ENCODE assay signal across 1 cellular context in the genomic region with DNA sequence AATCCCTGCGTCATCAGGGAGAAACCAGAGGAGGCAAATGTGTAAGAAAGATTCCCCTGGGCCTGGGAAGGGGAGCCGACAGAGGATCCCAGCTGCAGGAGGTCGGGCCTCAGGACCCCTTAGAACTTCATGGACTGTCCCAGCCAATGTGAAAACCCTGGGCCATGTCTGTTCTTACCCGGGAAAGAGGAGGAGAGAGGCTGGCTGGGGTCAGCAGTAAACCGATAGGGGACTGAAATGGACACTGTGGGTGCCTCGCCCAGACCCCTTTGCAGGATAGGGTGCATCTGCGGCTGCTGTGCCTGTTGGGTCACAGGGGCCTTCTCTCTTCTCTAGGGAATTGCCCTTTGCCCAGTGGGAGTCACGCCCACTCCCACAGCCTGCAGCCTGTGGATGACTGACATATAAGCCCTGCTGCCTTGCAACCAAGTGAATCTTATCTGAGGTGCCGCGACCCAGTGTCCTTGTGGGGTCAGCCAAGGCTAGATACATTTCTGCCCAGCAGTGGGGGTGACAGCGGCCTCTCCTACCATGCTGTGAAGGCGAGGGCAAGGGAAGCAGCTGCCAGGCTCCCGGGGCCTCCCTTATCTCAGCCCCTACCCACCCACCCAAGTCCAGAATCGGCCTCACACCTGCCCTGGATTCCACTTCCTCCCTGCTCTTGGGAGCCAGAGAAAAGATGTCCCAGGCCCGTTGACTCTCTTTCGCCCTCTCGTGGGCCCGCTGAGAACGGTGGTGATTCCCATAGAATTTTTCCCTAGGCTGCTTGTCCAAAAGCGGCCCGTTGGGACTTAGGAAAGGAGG.
TF ChIP-seq lines count a peak whose summit lies in the region.

No MANE protein-coding gene starts in this region.

TF ChIP-seq in HepG2, 621 proteins besides CTCF, POLR2A, EP300 and RAD21 (continued from another document and continues in another):
- no peak; the same call in 1 of the 2 replicates for TF ChIP-seq MTA1 (CRISPR knock-in tag; IDR thresholded peaks at IDR 0.05; ENCODE audit: borderline replicate concordance)
- TF ChIP-seq ZNF235 (CRISPR knock-in tag; IDR thresholded peaks at IDR 0.05; ENCODE audit: borderline replicate concordance): peak; percentile 65; the same call in 1 of the 2 replicates
- 0 out of 2 replicates have a peak, but pooled peaks have one; percentile 63 for TF ChIP-seq ZNF619 (CRISPR knock-in tag; IDR thresholded peaks at IDR 0.05)
- peak; percentile 91; the same call in 1 of the 2 replicates for TF ChIP-seq GLI4 (CRISPR knock-in tag; IDR thresholded peaks at IDR 0.05; ENCODE audit: borderline replicate concordance)
- TF ChIP-seq, protein P1, sequence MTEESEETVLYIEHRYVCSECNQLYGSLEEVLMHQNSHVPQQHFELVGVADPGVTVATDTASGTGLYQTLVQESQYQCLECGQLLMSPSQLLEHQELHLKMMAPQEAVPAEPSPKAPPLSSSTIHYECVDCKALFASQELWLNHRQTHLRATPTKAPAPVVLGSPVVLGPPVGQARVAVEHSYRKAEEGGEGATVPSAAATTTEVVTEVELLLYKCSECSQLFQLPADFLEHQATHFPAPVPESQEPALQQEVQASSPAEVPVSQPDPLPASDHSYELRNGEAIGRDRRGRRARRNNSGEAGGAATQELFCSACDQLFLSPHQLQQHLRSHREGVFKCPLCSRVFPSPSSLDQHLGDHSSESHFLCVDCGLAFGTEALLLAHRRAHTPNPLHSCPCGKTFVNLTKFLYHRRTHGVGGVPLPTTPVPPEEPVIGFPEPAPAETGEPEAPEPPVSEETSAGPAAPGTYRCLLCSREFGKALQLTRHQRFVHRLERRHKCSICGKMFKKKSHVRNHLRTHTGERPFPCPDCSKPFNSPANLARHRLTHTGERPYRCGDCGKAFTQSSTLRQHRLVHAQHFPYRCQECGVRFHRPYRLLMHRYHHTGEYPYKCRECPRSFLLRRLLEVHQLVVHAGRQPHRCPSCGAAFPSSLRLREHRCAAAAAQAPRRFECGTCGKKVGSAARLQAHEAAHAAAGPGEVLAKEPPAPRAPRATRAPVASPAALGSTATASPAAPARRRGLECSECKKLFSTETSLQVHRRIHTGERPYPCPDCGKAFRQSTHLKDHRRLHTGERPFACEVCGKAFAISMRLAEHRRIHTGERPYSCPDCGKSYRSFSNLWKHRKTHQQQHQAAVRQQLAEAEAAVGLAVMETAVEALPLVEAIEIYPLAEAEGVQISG (CRISPR knock-in tag; IDR thresholded peaks at IDR 0.05): no peak; the same call in 1 of the 2 replicates
- peak; percentile 58 for TF ChIP-seq HNF4G (IDR thresholded peaks at IDR 0.05; ENCODE audit: borderline replicate concordance, low read depth, low read length)
- TF ChIP-seq HNF4G (CRISPR knock-in tag; IDR thresholded peaks at IDR 0.05; ENCODE audit: borderline replicate concordance, low read depth): peak; percentile 22; the same call in 1 of the 2 replicates
- TF ChIP-seq ZNF850 (CRISPR knock-in tag; conservative IDR thresholded peaks at IDR 0.05): no peak
- no peak for TF ChIP-seq MIXL1 (CRISPR knock-in tag; IDR thresholded peaks at IDR 0.05)
- TF ChIP-seq, protein P2, sequence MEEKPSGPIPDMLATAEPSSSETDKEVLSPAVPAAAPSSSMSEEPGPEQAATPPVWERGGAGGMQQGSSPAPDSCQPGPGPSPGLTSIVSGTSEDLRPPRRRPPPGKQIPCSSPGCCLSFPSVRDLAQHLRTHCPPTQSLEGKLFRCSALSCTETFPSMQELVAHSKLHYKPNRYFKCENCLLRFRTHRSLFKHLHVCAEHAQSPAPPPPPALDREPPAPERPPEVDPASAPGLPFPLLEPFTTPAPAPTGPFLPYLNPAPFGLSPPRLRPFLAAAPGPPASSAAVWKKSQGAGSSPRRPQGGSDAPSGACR (CRISPR knock-in tag; IDR thresholded peaks at IDR 0.05): no peak
- TF ChIP-seq ZNF350 (CRISPR knock-in tag; IDR thresholded peaks at IDR 0.05; ENCODE audit: borderline replicate concordance, low read depth): peak; percentile 58; the same call in 1 of the 2 replicates
- TF ChIP-seq GFI1 (CRISPR knock-in tag; IDR thresholded peaks at IDR 0.05; ENCODE audit: borderline replicate concordance): no peak
- no peak for TF ChIP-seq FOXP1 (IDR thresholded peaks at IDR 0.05)
- TF ChIP-seq FOXP1 (CRISPR knock-in tag; IDR thresholded peaks at IDR 0.05): no peak
- TF ChIP-seq MAZ (IDR thresholded peaks at IDR 0.05; ENCODE audit: borderline replicate concordance, low read depth, low read length): peak; percentile 25; the same call in 1 of the 2 replicates
- TF ChIP-seq MAZ (CRISPR knock-in tag; IDR thresholded peaks at IDR 0.05; ENCODE audit: low read depth): no peak
- TF ChIP-seq ZNF207 (IDR thresholded peaks at IDR 0.05; ENCODE audit: borderline replicate concordance): no peak
- TF ChIP-seq NFYB (CRISPR knock-in tag; IDR thresholded peaks at IDR 0.05): no peak
- TF ChIP-seq ZNF772 (CRISPR knock-in tag; IDR thresholded peaks at IDR 0.05): no peak
- TF ChIP-seq, protein P3, sequence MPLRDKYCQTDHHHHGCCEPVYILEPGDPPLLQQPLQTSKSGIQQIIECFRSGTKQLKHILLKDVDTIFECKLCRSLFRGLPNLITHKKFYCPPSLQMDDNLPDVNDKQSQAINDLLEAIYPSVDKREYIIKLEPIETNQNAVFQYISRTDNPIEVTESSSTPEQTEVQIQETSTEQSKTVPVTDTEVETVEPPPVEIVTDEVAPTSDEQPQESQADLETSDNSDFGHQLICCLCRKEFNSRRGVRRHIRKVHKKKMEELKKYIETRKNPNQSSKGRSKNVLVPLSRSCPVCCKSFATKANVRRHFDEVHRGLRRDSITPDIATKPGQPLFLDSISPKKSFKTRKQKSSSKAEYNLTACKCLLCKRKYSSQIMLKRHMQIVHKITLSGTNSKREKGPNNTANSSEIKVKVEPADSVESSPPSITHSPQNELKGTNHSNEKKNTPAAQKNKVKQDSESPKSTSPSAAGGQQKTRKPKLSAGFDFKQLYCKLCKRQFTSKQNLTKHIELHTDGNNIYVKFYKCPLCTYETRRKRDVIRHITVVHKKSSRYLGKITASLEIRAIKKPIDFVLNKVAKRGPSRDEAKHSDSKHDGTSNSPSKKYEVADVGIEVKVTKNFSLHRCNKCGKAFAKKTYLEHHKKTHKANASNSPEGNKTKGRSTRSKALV (CRISPR knock-in tag; IDR thresholded peaks at IDR 0.05): no peak
- no peak for TF ChIP-seq THYN1 (CRISPR knock-in tag; IDR thresholded peaks at IDR 0.05; ENCODE audit: borderline replicate concordance, low read depth)
- TF ChIP-seq NPAS2 (CRISPR knock-in tag; IDR thresholded peaks at IDR 0.05; ENCODE audit: borderline replicate concordance): no peak
- TF ChIP-seq, protein P4, sequence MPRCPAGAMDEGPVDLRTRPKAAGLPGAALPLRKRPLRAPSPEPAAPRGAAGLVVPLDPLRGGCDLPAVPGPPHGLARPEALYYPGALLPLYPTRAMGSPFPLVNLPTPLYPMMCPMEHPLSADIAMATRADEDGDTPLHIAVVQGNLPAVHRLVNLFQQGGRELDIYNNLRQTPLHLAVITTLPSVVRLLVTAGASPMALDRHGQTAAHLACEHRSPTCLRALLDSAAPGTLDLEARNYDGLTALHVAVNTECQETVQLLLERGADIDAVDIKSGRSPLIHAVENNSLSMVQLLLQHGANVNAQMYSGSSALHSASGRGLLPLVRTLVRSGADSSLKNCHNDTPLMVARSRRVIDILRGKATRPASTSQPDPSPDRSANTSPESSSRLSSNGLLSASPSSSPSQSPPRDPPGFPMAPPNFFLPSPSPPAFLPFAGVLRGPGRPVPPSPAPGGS (CRISPR knock-in tag; IDR thresholded peaks at IDR 0.05): peak; percentile 64; the same call in 1 of the 2 replicates
- 0 out of 2 replicates have a peak, but pooled peaks have one; percentile 44 for TF ChIP-seq ZNF891 (CRISPR knock-in tag; IDR thresholded peaks at IDR 0.05)
- no peak for TF ChIP-seq MBD4 (IDR thresholded peaks at IDR 0.05; ENCODE audit: borderline replicate concordance, low read length)
- TF ChIP-seq ZMYM3 (CRISPR knock-in tag; IDR thresholded peaks at IDR 0.05): no peak
- no peak for TF ChIP-seq HNRNPL (IDR thresholded peaks at IDR 0.05; ENCODE audit: low read depth, low read length)
- TF ChIP-seq ZNF605 (CRISPR knock-in tag; IDR thresholded peaks at IDR 0.05): no peak
- TF ChIP-seq KMT2A (CRISPR knock-in tag; IDR thresholded peaks at IDR 0.05): 0 out of 2 replicates have a peak, but pooled peaks have one; percentile 9
- TF ChIP-seq ZIK1 (CRISPR knock-in tag; IDR thresholded peaks at IDR 0.05; ENCODE audit: borderline replicate concordance, low read depth): peak; percentile 67; the same call in 1 of the 2 replicates
- TF ChIP-seq ATF1 (CRISPR knock-in tag; IDR thresholded peaks at IDR 0.05): no peak
- TF ChIP-seq, protein P5, sequence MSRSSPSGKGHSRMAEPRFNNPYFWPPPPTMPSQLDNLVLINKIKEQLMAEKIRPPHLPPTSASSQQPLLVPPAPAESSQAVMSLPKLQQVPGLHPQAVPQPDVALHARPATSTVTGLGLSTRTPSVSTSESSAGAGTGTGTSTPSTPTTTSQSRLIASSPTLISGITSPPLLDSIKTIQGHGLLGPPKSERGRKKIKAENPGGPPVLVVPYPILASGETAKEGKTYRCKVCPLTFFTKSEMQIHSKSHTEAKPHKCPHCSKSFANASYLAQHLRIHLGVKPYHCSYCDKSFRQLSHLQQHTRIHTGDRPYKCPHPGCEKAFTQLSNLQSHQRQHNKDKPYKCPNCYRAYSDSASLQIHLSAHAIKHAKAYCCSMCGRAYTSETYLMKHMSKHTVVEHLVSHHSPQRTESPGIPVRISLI (CRISPR knock-in tag; IDR thresholded peaks at IDR 0.05; ENCODE audit: borderline replicate concordance): no peak
- TF ChIP-seq PHF5A (CRISPR knock-in tag; IDR thresholded peaks at IDR 0.05; ENCODE audit: low read depth, unreplicated experiment): no peak
- TF ChIP-seq ZNF343 (CRISPR knock-in tag; IDR thresholded peaks at IDR 0.05): no peak
- TF ChIP-seq ZNF10 (CRISPR knock-in tag; IDR thresholded peaks at IDR 0.05; ENCODE audit: borderline replicate concordance, low read depth): no peak
- no peak for TF ChIP-seq HOXA7 (CRISPR knock-in tag; IDR thresholded peaks at IDR 0.05)
- TF ChIP-seq MYC (CRISPR knock-in tag; IDR thresholded peaks at IDR 0.05; ENCODE audit: borderline replicate concordance): no peak; the same call in 1 of the 2 replicates
- no peak for TF ChIP-seq ZNF7 (CRISPR knock-in tag; IDR thresholded peaks at IDR 0.05)
- TF ChIP-seq, protein P6, sequence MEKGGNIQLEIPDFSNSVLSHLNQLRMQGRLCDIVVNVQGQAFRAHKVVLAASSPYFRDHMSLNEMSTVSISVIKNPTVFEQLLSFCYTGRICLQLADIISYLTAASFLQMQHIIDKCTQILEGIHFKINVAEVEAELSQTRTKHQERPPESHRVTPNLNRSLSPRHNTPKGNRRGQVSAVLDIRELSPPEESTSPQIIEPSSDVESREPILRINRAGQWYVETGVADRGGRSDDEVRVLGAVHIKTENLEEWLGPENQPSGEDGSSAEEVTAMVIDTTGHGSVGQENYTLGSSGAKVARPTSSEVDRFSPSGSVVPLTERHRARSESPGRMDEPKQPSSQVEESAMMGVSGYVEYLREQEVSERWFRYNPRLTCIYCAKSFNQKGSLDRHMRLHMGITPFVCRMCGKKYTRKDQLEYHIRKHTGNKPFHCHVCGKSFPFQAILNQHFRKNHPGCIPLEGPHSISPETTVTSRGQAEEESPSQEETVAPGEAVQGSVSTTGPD (CRISPR knock-in tag; IDR thresholded peaks at IDR 0.05): no peak
- no peak for TF ChIP-seq ZNF121 (CRISPR knock-in tag; IDR thresholded peaks at IDR 0.05)
- TF ChIP-seq, protein P7, sequence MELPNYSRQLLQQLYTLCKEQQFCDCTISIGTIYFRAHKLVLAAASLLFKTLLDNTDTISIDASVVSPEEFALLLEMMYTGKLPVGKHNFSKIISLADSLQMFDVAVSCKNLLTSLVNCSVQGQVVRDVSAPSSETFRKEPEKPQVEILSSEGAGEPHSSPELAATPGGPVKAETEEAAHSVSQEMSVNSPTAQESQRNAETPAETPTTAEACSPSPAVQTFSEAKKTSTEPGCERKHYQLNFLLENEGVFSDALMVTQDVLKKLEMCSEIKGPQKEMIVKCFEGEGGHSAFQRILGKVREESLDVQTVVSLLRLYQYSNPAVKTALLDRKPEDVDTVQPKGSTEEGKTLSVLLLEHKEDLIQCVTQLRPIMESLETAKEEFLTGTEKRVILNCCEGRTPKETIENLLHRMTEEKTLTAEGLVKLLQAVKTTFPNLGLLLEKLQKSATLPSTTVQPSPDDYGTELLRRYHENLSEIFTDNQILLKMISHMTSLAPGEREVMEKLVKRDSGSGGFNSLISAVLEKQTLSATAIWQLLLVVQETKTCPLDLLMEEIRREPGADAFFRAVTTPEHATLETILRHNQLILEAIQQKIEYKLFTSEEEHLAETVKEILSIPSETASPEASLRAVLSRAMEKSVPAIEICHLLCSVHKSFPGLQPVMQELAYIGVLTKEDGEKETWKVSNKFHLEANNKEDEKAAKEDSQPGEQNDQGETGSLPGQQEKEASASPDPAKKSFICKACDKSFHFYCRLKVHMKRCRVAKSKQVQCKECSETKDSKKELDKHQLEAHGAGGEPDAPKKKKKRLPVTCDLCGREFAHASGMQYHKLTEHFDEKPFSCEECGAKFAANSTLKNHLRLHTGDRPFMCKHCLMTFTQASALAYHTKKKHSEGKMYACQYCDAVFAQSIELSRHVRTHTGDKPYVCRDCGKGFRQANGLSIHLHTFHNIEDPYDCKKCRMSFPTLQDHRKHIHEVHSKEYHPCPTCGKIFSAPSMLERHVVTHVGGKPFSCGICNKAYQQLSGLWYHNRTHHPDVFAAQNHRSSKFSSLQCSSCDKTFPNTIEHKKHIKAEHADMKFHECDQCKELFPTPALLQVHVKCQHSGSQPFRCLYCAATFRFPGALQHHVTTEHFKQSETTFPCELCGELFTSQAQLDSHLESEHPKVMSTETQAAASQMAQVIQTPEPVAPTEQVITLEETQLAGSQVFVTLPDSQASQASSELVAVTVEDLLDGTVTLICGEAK (IDR thresholded peaks at IDR 0.05): no peak
- TF ChIP-seq, protein P7 (CRISPR knock-in tag; IDR thresholded peaks at IDR 0.05): no peak
- TF ChIP-seq ATF7-NPFF (CRISPR knock-in tag; IDR thresholded peaks at IDR 0.05; ENCODE audit: low read depth): no peak
